ENCODE assay signal across 8 cellular contexts in the genomic region with DNA sequence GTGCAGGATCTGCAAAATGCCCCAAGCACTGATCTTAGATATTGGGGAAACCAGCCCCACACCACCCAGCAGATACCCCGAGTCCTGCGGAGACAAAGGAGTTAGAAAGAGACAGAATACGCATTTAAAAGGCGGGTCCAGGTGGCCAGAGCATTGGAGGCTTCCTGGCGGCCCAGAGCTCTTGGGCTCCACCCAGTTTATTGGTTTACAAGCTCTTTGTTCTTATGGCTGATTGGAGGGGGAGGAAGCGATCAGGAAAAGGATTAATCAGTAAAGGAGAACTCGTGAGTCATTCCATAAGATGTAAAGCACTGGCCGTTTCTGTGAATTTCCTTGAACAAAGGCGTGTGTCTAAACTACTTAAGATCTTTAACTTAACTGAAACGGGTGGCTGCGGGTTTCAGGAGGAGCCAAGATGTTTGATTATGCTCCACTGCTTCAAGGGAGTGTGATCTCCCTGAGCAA. TPM values are rescaled to one million over a fixed set of nuclear protein-coding genes. Genes with fewer than 3 reads are reported as not detected.
DNase-seq lines count a peak whose midpoint lies in the region; ATAC-seq, FAIRE-seq and TF ChIP-seq lines count a peak whose summit lies in the region.

No MANE protein-coding gene starts in this region.

- no peak for TF ChIP-seq CTCF in BE2C (IDR thresholded peaks at IDR 0.05; ENCODE audit: low read depth, low read length)
- no peak for TF ChIP-seq CTCF in HL-60 (IDR thresholded peaks at IDR 0.05; ENCODE audit: insufficient read depth, low read length)
- TF ChIP-seq CTCF in WTC11 (IDR thresholded peaks at IDR 0.05) = no peak
- no peak for TF ChIP-seq CTCF in foreskin fibroblast (IDR thresholded peaks at IDR 0.05; ENCODE audit: low read depth, low read length)
- TF ChIP-seq CTCF in D721Med (IDR thresholded peaks at IDR 0.05; ENCODE audit: insufficient read depth, missing control alignments) = no peak

- peak; percentile 3; the same call in 1 of the 2 replicates for ATAC-seq in WTC11
- no peak for ATAC-seq in HG02973 (IDR thresholded peaks at IDR 0.05; ENCODE audit: unreplicated experiment)
- ATAC-seq in HG03159 (IDR thresholded peaks at IDR 0.05; ENCODE audit: unreplicated experiment) = no peak

- peak overlapping the region; percentile 95 for H3K27ac Mint-ChIP-seq in WTC11

- H3K36me3 Mint-ChIP-seq in WTC11 = peaks cover 31% of the 10 kb centered on the region

- peak; percentile 23 for DNase-seq in BE2C
- DNase-seq in HL-60 (ENCODE audit: low read depth in 1 of 2, low spot score in 1 of 2) = no peak
- DNase-seq in WTC11 (ENCODE audit: low spot score) = peak; percentile 36
- DNase-seq in foreskin fibroblast = peak in 1 of 2 donors; percentile 70
- DNase-seq in pulmonary artery endothelial cell (ENCODE audit: low read depth, low spot score) = peak; percentile 29
- no peak for DNase-seq in D721Med (ENCODE audit: insufficient read length, low spot score)

- no peak for FAIRE-seq in D721Med (lab: Jason Lieb, UNC)

- peaks cover 20% of the 10 kb centered on the region for H3K36me3 ChIP-seq in BE2C

- no peaks in the 10 kb centered on the region for H3K4me1 ChIP-seq in BE2C

- no peaks in the 10 kb centered on the region for H3K27me3 ChIP-seq in BE2C
- no peaks in the 10 kb centered on the region for H3K27me3 ChIP-seq in HL-60 (ENCODE audit: insufficient read depth, poor library complexity, severe bottlenecking)

- POLR2A ChIA-PET in WTC11 (lab: Charles Lee) = interaction anchor here (0.6 to 1.0 kb wide), 4 partner anchors 10 to 46 kb away, joined by 3 read pairs; no protein-coding TSS in a partner anchor

- H3K4me1 Mint-ChIP-seq in WTC11 = peaks cover 23% of the 10 kb centered on the region

- no peaks in the 10 kb centered on the region for H3K27me3 Mint-ChIP-seq in WTC11 (ENCODE audit: low read depth)

- peak overlapping the region; percentile 84 for H3K4me3 ChIP-seq in BE2C (ENCODE audit: low read depth, low read length)
- peak overlapping the region; percentile 57 for H3K4me3 ChIP-seq in HL-60 (replicated peaks; ENCODE audit: insufficient read depth, low read length)
- peak overlapping the region; percentile 69 to 90 for H3K4me3 ChIP-seq in foreskin fibroblast (ENCODE audit: low read depth in 1 of 2, low read length in 2 of 2)

- peak overlapping the region; percentile 85 for H3K27ac ChIP-seq in HL-60 (replicated peaks)

- CTCF ChIA-PET in WTC11 (lab: Charles Lee) = interaction anchor here (1.9 kb wide), 1 partner anchor 142 kb away, joined by 8 read pairs; a partner anchor contains a TSS

- no peaks in the 10 kb centered on the region for H3K9me3 ChIP-seq in BE2C

- H3K9me3 Mint-ChIP-seq in WTC11 = no peaks in the 10 kb centered on the region

- H3K4me3 Mint-ChIP-seq in WTC11 = peak overlapping the region; percentile 86

TF ChIP-seq in WTC11, 78 proteins besides CTCF, POLR2A, EP300 and RAD21:
- no peak for TF ChIP-seq GRHL2 (CRISPR knock-in tag; IDR thresholded peaks at IDR 0.05; ENCODE audit: insufficient replicate concordance, severe bottlenecking)
- peak; percentile 58; the same call in 1 of the 2 replicates for TF ChIP-seq NFATC4 (CRISPR knock-in tag; IDR thresholded peaks at IDR 0.05)
- TF ChIP-seq, protein P1, sequence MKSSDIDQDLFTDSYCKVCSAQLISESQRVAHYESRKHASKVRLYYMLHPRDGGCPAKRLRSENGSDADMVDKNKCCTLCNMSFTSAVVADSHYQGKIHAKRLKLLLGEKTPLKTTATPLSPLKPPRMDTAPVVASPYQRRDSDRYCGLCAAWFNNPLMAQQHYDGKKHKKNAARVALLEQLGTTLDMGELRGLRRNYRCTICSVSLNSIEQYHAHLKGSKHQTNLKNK (CRISPR knock-in tag; IDR thresholded peaks at IDR 0.05) = no peak
- no peak for TF ChIP-seq ZNF317 (CRISPR knock-in tag; IDR thresholded peaks at IDR 0.05; ENCODE audit: borderline replicate concordance, low read depth)
- TF ChIP-seq, protein P2, sequence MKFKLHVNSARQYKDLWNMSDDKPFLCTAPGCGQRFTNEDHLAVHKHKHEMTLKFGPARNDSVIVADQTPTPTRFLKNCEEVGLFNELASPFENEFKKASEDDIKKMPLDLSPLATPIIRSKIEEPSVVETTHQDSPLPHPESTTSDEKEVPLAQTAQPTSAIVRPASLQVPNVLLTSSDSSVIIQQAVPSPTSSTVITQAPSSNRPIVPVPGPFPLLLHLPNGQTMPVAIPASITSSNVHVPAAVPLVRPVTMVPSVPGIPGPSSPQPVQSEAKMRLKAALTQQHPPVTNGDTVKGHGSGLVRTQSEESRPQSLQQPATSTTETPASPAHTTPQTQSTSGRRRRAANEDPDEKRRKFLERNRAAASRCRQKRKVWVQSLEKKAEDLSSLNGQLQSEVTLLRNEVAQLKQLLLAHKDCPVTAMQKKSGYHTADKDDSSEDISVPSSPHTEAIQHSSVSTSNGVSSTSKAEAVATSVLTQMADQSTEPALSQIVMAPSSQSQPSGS (CRISPR knock-in tag; IDR thresholded peaks at IDR 0.05; ENCODE audit: borderline replicate concordance, low read depth) = no peak
- TF ChIP-seq ZNF671 (CRISPR knock-in tag; IDR thresholded peaks at IDR 0.05) = 0 out of 2 replicates have a peak, but pooled peaks have one; percentile 29

RNA-seq across cellular contexts. Expression of a gene that starts 0.9 kb away (rescaled TPM):
- polyA plus RNA-seq in BE2C (2012; ENCODE audit: insufficient read depth, insufficient read length, low read depth) = 8.8 TPM
- 46.6 to 57.0 TPM (median 47.0 TPM) in 3 replicates for total RNA-seq in WTC11 (2021)
- 20.7 and 21.5 TPM in 2 replicates for total RNA-seq in pulmonary artery endothelial cell

RNA-seq across cellular contexts. Expression of a gene that starts 20.5 kb away (rescaled TPM):
- polyA plus RNA-seq in BE2C (2012; ENCODE audit: insufficient read depth, insufficient read length, low read depth) = 1.3 TPM
- total RNA-seq in WTC11 (2021) = 39.9 to 43.2 TPM (median 41.7 TPM) in 3 replicates
- total RNA-seq in pulmonary artery endothelial cell = 24.7 and 29.6 TPM in 2 replicates

RNA-seq across cellular contexts. Expression of a gene that starts 35.9 kb away (rescaled TPM):
- 3.3 TPM for polyA plus RNA-seq in BE2C (2012; ENCODE audit: insufficient read depth, insufficient read length, low read depth)
- total RNA-seq in WTC11 (2021) (9.0 to 13.1 TPM (median 9.3 TPM) in 3 replicates), pulmonary artery endothelial cell (5.8 and 9.2 TPM in 2 replicates)

RNA-seq across cellular contexts. Expression of a gene that starts 38.3 kb away (rescaled TPM):
- 19.2 TPM for polyA plus RNA-seq in BE2C (2012; ENCODE audit: insufficient read depth, insufficient read length, low read depth)
- 60.7 to 80.8 TPM (median 77.8 TPM) in 3 replicates for total RNA-seq in WTC11 (2021)
- total RNA-seq in pulmonary artery endothelial cell = 6.1 and 10.8 TPM in 2 replicates

Comparison
In these comparisons a context has a peak if more than half of its experiments do, and no peak if none do; other contexts are left out.
1. DNase-seq: peak in BE2C (single experiment), WTC11 (single experiment) and pulmonary artery endothelial cell (single experiment); none in HL-60 (0 of 2) and D721Med (single experiment).
2. Peak in every context shown above with its lines, with median percentiles within 50 percentile points of each other: H3K4me3 ChIP-seq.